ENCODE assay signal across 8 cellular contexts in the genomic region with DNA sequence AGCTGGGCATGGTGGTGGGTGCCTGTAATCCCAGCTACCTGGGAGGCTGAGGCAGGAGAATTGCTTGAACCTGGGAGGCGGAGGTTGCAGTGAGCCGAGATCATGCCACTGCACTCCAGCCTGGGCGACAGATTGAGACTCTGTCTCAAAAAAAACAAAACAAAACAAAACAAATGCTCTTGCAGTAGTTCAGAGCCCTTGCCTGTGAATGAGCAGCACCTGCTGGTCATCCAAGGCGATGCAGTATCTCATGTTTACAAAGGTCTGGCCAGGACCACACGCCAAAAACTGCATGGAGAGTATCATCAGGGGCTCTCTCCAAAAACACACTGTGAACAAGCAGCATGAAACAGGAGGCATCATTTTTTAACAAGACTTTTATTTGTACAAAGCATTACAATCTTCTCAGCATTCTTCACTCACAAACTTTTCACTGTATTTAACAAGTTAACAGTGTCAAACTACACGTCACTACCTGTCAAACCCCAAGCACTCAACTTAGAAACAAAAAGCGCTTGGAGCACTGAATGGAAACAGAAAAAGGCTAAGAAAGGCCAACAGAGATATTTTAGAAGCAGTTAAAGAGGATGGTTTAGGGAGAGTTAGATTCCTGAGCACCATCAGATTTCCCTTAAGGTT. TPM values are rescaled to one million over a fixed set of nuclear protein-coding genes. Genes with fewer than 3 reads are reported as not detected.
DNase-seq lines count a peak whose midpoint lies in the region; ATAC-seq and TF ChIP-seq lines count a peak whose summit lies in the region.
"Not testable (repeated sequence)": the region's sequence is repeated elsewhere in the genome, so short reads cannot be mapped to it uniquely, and the experiment has no call there.

No MANE protein-coding gene starts in this region.

- H3K27me3 ChIP-seq in BLaER1; kidney epithelial cell (ENCODE audit: control insufficient read depth, insufficient read depth, low read length): not testable (repeated sequence)

- peaks cover 22% of the 10 kb centered on the region for H3K36me3 ChIP-seq in BLaER1
- not testable (repeated sequence) for H3K36me3 ChIP-seq in kidney epithelial cell (ENCODE audit: control insufficient read depth, insufficient read depth, low read length)

- peak overlapping the region; percentile 98; the same call in 1 of the 2 replicates for H3K9ac ChIP-seq in BLaER1

- not testable (repeated sequence) for H3K9me3 Mint-ChIP-seq in chondrocyte (ENCODE audit: low read depth)

- not testable (repeated sequence) for H3K27ac ChIP-seq in BLaER1

- H3K4me1 ChIP-seq in BLaER1, result peaks cover 61% of the 10 kb centered on the region

- not testable (repeated sequence) for H3K4me3 Mint-ChIP-seq in chondrocyte (ENCODE audit: unreplicated experiment)

- peak; percentile 27 for ATAC-seq in GM19035 (IDR thresholded peaks at IDR 0.05; ENCODE audit: unreplicated experiment)

- not testable (repeated sequence) for H3K9me3 ChIP-seq in BLaER1

- H3K4me2 ChIP-seq in BLaER1, result peak overlapping the region; percentile 85

- H3K27ac Mint-ChIP-seq in chondrocyte (ENCODE audit: unreplicated experiment), result peak overlapping the region; percentile 38

- in situ Hi-C loops in KBM-7 (cut with MboI; ENCODE audit: low pct_unique_long_range_greater_than_20kb, low sequenced_read_pairs), result not testable (repeated sequence)

- H3K4me1 Mint-ChIP-seq in chondrocyte (ENCODE audit: low read depth), result peaks cover 17% of the 10 kb centered on the region

- H3K4me3 ChIP-seq in BLaER1; kidney epithelial cell (ENCODE audit: low read depth, low read length): not testable (repeated sequence)

- H3K36me3 Mint-ChIP-seq in chondrocyte (ENCODE audit: low read depth), result not testable (repeated sequence)

- H4K20me1 ChIP-seq in BLaER1, result peaks cover 20% of the 10 kb centered on the region; the same call in 1 of the 2 replicates

- TF ChIP-seq CTCF in chondrocyte (IDR thresholded peaks at IDR 0.05), result peak; percentile 83
- TF ChIP-seq CTCF in kidney epithelial cell (IDR thresholded peaks at IDR 0.05; ENCODE audit: insufficient read depth, low read length, poor library complexity, severe bottlenecking), result peak; percentile 84

- peak; percentile 72 for DNase-seq in KBM-7
- peak; percentile 15 for DNase-seq in NOMO-1 treated with dmso at 0.1 percent for 144 hours (lab: John Stamatoyannopoulos, UW; ENCODE audit: unreplicated experiment)
- peak; percentile 44 to 53 for DNase-seq in activated CD4-positive, alpha-beta T cell treated with anti-CD3 and anti-CD28 coated beads, Interleukin-2, amount 50 U/mL, for 4 hours
- not testable (repeated sequence) for DNase-seq in chondrocyte (ENCODE audit: low spot score); kidney epithelial cell (ENCODE audit: low read depth)
- peak; percentile 18 to 33 for DNase-seq in stimulated activated CD4-positive, alpha-beta T cell treated with anti-CD3 and anti-CD28 coated beads, Interleukin-12 subunit alpha, Interleukin-12 subunit beta, amount 100 ng/mL, for 24 hours (ENCODE audit: low read depth in 2 of 2)

- H3K27me3 Mint-ChIP-seq in chondrocyte (ENCODE audit: low read depth), result not testable (repeated sequence)

RNA-seq across cellular contexts. Expression of a gene that starts 3.5 kb away (rescaled TPM):
- total RNA-seq in chondrocyte (28.4 to 41.7 TPM (median 29.5 TPM) in 3 replicates), kidney epithelial cell (58.0 and 64.1 TPM in 2 replicates)

RNA-seq across cellular contexts. Expression of a gene that starts 3.6 kb away (rescaled TPM):
- 0.19 to 0.37 TPM in 2 of 3 replicates, not detected in the other for total RNA-seq in chondrocyte
- 0.88 and 1.4 TPM in 2 replicates for total RNA-seq in kidney epithelial cell

RNA-seq across cellular contexts. Expression of a gene that starts 5.9 kb away (rescaled TPM):
- total RNA-seq in chondrocyte, result 21.8 to 33.0 TPM (median 22.6 TPM) in 3 replicates
- 6.2 and 6.7 TPM in 2 replicates for total RNA-seq in kidney epithelial cell

RNA-seq across cellular contexts. Expression of a gene that starts 30.2 kb away (rescaled TPM):
- total RNA-seq in chondrocyte (9.1 to 10.7 TPM (median 10.2 TPM) in 3 replicates), kidney epithelial cell (22.3 and 27.4 TPM in 2 replicates)

RNA-seq across cellular contexts. Expression of a gene that starts 56.5 kb away (rescaled TPM):
- 33.8 to 58.2 TPM (median 55.2 TPM) in 3 replicates for total RNA-seq in chondrocyte
- total RNA-seq in kidney epithelial cell, result 158 and 166 TPM in 2 replicates
